Comparison of ENCODE assay signal across 8 cellular contexts in the genomic region with DNA sequence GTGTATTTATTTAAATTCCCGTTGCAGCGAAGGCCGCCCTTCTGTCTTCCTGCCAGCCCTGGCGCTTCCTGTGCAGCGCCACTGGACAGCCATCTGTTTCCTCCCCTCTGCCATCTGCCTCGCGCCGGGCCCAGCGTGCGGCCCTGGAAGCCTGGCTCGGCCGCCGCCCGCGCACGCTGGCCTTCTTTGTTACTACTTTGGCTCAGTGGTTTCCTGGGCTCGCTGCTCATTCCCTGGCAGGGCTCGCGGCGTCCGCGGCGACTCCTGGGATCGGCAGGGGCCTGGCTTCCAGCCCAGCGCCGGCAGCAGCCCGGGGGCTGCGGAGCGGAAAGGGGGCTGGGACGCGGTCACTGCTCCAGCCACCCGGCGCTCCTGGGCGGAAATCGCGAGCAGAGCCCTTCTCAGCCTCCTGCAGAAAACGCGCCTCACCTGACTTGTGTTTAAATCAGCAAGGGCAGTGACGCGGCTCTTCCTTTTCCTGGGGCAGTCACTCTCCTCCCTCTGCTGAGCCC. TPM values are rescaled to one million over a fixed set of nuclear protein-coding genes. Genes with fewer than 3 reads are reported as not detected.
DNase-seq lines count a peak whose midpoint lies in the region; ATAC-seq and TF ChIP-seq lines count a peak whose summit lies in the region.

No MANE protein-coding gene starts in this region.

- POLR2A ChIA-PET in A673 (lab: Charles Lee; ENCODE audit: low non-redundant PET) = no interaction called here

- H3K36me3 ChIP-seq in A673 (ENCODE audit: insufficient read depth, low read length, poor library complexity, severe bottlenecking) = no peaks in the 10 kb centered on the region

- H3K4me3 ChIP-seq in A673 (ENCODE audit: low read depth, low read length, poor library complexity, severe bottlenecking) = peak overlapping the region; percentile 35

- intact Hi-C loops in A673 (cut with micrococcal nuclease; ENCODE audit: unreplicated experiment) = no loop called here

- H3K27me3 ChIP-seq in A673 (replicated peaks; ENCODE audit: insufficient read depth, low read depth, low read length, poor library complexity) = peaks cover 6% of the 10 kb centered on the region

- H3K27ac ChIP-seq in A673 (ENCODE audit: low read depth, low read length, poor library complexity, severe bottlenecking) = no peak overlapping the region

- DNase-seq in A673 (ENCODE audit: low spot score) (peak; percentile 71), activated T-cell treated with anti-CD3 and anti-CD28 coated beads for 1 hour (ENCODE audit: low read depth) (peak; percentile 44), epidermal melanocyte (ENCODE audit: insufficient read length, low spot score) (peak; percentile 49), mesenteric fat pad (ENCODE audit: low spot score) (peak; percentile 92)
- DNase-seq in NK-92 treated with Interleukin-12 subunit alpha and Interleukin-12 subunit beta, amount 100 ng/mL, for 24 hours (lab: John Stamatoyannopoulos, UW) = peak; percentile 48
- DNase-seq in stimulated activated CD8-positive, alpha-beta memory T cell treated with anti-CD3 and anti-CD28 coated beads, Interleukin-4, amount 100 ng/mL, for 48 hours = peak; percentile 66

- no peaks in the 10 kb centered on the region for H3K9me3 ChIP-seq in A673 (ENCODE audit: low read depth, low read length, poor library complexity, severe bottlenecking)

- no peak for TF ChIP-seq CTCF in A673 (conservative IDR thresholded peaks at IDR 0.05; ENCODE audit: low read depth, low read length)

- H3K4me1 ChIP-seq in A673 (ENCODE audit: insufficient read depth, low read length, poor library complexity, severe bottlenecking) = peaks cover 10% of the 10 kb centered on the region

- ATAC-seq in GM18907 (IDR thresholded peaks at IDR 0.05; ENCODE audit: unreplicated experiment) (peak; percentile 73), HG03135 (IDR thresholded peaks at IDR 0.05; ENCODE audit: unreplicated experiment) (peak; percentile 56)

- CTCF ChIA-PET in A673 (lab: Charles Lee) = no interaction called here

- BruUV-seq in A673 (replicated peaks; lab: Mats Ljungman, UMichigan) = no TSS peak

RNA-seq across cellular contexts. Expression of gene CMTM7, which starts 9.9 kb away (rescaled TPM):
- total RNA-seq in A673 (2021) (0.79 TPM in 1 of 2 replicates, not detected in the other), mesenteric fat pad (33.8 TPM)

Comparison
In these comparisons a context has a peak if more than half of its experiments do, and no peak if none do; other contexts are left out.
1. RNA of gene CMTM7, which starts 9.9 kb away (total RNA-seq): 33.8 TPM in mesenteric fat pad (single experiment); 0.79 TPM in A673; every median in the first group is over 10 times any median in the second.
2. Peak in every context shown above with its lines, with median percentiles within 50 percentile points of each other: DNase-seq.